Comparison of ENCODE assay signal across 8 cellular contexts in the genomic region with DNA sequence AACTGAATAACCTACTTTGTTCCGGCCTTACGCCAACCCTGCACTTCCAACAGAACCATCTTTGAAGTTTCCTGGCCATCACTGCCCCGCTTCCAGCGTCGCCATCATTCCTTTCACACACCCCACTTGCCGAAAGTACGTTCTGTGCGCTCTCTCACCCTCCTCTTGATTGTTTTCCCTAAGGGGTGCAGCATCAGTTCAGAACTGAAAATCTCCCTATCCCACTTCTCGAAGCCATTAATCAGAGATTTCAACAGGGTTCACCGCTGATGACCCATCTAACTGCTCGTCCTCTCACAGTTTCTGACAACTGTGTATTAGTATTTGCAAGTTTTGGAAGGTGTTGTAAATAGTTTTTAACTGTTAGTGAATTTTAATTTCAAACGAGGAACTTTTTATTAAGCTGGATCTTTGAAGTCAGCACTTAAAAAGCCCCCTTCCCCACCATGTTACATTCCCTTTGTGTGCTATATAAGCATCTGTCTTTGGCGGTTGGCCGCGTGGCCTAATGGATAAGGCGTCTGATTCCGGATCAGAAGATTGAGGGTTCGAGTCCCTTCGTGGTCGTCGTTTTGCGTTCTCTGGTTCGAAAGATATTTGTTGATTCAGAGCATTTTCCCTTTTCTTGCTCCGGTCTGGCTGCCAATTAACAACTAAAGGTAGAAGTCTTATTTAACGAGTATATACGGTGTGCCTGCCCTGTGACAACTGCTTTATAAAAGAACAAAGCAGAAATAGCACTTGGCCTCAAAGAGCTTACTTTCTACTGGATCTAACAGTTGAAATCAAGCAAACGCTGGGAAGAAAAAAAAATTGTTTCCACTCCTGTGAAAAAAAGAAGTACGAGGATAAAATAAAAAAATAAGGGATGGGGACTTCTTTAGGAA. TPM values are rescaled to one million over a fixed set of nuclear protein-coding genes. Genes with fewer than 3 reads are reported as not detected.
DNase-seq lines count a peak whose midpoint lies in the region; ATAC-seq and TF ChIP-seq lines count a peak whose summit lies in the region.

No MANE protein-coding gene starts in this region.

- POLR2A ChIA-PET in A673 (lab: Charles Lee; ENCODE audit: low non-redundant PET), result no interaction called here

- H3K4me1 Mint-ChIP-seq in activated CD8-positive, alpha-beta memory T cell treated with anti-CD3 and anti-CD28 coated beads, Interleukin-2, amount 10 ng/mL, durations not matched to agents 7 days and 5 days, result peaks cover 41% of the 10 kb centered on the region

- intact Hi-C loops in A673 (cut with micrococcal nuclease; ENCODE audit: unreplicated experiment), result loop anchor here (2.0 to 5.0 kb wide), 2 partner anchors 16 to 44 kb away; no protein-coding TSS in a partner anchor

- H3K27ac Mint-ChIP-seq in activated CD8-positive, alpha-beta memory T cell treated with anti-CD3 and anti-CD28 coated beads, Interleukin-2, amount 10 ng/mL, durations not matched to agents 7 days and 5 days, result peak overlapping the region; percentile 25

- CTCF ChIA-PET in A673 (lab: Charles Lee), result no interaction called here
- CTCF ChIA-PET in activated CD8-positive, alpha-beta memory T cell treated with anti-CD3 and anti-CD28 coated beads, Interleukin-2, amount 10 ng/mL, durations not matched to agents 7 days and 5 days (lab: Charles Lee), result interaction anchor here (1.2 to 2.7 kb wide), 3 partner anchors 13 to 43 kb away, joined by 4 to 7 read pairs (median 4); no protein-coding TSS in a partner anchor

- no peak for TF ChIP-seq CTCF in A673 (conservative IDR thresholded peaks at IDR 0.05; ENCODE audit: low read depth, low read length)
- TF ChIP-seq CTCF in GM20000 (IDR thresholded peaks at IDR 0.05; ENCODE audit: extremely low read depth, missing control alignments), result no peak
- no peak for TF ChIP-seq CTCF in epithelial cell of proximal tubule (conservative IDR thresholded peaks at IDR 0.05; ENCODE audit: low read depth, low read length)

- peaks cover 2% of the 10 kb centered on the region for H3K9me3 Mint-ChIP-seq in activated CD8-positive, alpha-beta memory T cell treated with anti-CD3 and anti-CD28 coated beads, Interleukin-2, amount 10 ng/mL, durations not matched to agents 7 days and 5 days (ENCODE audit: low read depth)

- peak overlapping the region; percentile 70 for H3K27ac ChIP-seq in A673 (ENCODE audit: low read depth, low read length, poor library complexity, severe bottlenecking)

- DNase-seq in A673 (ENCODE audit: low spot score), result peak; percentile 88
- peak; percentile 70 for DNase-seq in GM20000 (ENCODE audit: low spot score)
- peak; percentile 68 for DNase-seq in NCI-H774 (lab: John Stamatoyannopoulos, UW)
- peak; percentile 73 for DNase-seq in activated CD8-positive, alpha-beta memory T cell treated with anti-CD3 and anti-CD28 coated beads, Interleukin-2, amount 10 ng/mL, durations not matched to agents 7 days and 5 days
- DNase-seq in epithelial cell of proximal tubule (ENCODE audit: low read depth), result no peak
- peak; percentile 56 for DNase-seq in middle frontal gyrus (ENCODE audit: extremely low spot score, low spot score)
- DNase-seq in stimulated activated CD8-positive, alpha-beta memory T cell treated with anti-CD3 and anti-CD28 coated beads, Interleukin-4, amount 100 ng/mL, for 48 hours, result peak; percentile 89

- peaks cover 4% of the 10 kb centered on the region for H3K9me3 ChIP-seq in A673 (ENCODE audit: low read depth, low read length, poor library complexity, severe bottlenecking)

- BruUV-seq in A673 (replicated peaks; lab: Mats Ljungman, UMichigan), result no TSS peak

- H3K36me3 ChIP-seq in A673 (ENCODE audit: insufficient read depth, low read length, poor library complexity, severe bottlenecking), result no peaks in the 10 kb centered on the region

- peaks cover 8% of the 10 kb centered on the region for H3K36me3 Mint-ChIP-seq in activated CD8-positive, alpha-beta memory T cell treated with anti-CD3 and anti-CD28 coated beads, Interleukin-2, amount 10 ng/mL, durations not matched to agents 7 days and 5 days

- H3K4me3 ChIP-seq in A673 (ENCODE audit: low read depth, low read length, poor library complexity, severe bottlenecking) (peak overlapping the region; percentile 66), epithelial cell of proximal tubule (ENCODE audit: low read depth, low read length) (peak overlapping the region; percentile 55)

- no peaks in the 10 kb centered on the region for H3K4me1 ChIP-seq in A673 (ENCODE audit: insufficient read depth, low read length, poor library complexity, severe bottlenecking)

- H3K27me3 Mint-ChIP-seq in activated CD8-positive, alpha-beta memory T cell treated with anti-CD3 and anti-CD28 coated beads, Interleukin-2, amount 10 ng/mL, durations not matched to agents 7 days and 5 days, result peaks cover 34% of the 10 kb centered on the region

- ATAC-seq in activated CD8-positive, alpha-beta memory T cell treated with anti-CD3 and anti-CD28 coated beads, Interleukin-2, amount 10 ng/mL, durations not matched to agents 7 days and 5 days, result no peak
- no peak for ATAC-seq in GM21423 (IDR thresholded peaks at IDR 0.05; ENCODE audit: unreplicated experiment)

- H3K4me3 Mint-ChIP-seq in activated CD8-positive, alpha-beta memory T cell treated with anti-CD3 and anti-CD28 coated beads, Interleukin-2, amount 10 ng/mL, durations not matched to agents 7 days and 5 days, result peak overlapping the region; percentile 68

- no peaks in the 10 kb centered on the region for H3K27me3 ChIP-seq in A673 (replicated peaks; ENCODE audit: insufficient read depth, low read depth, low read length, poor library complexity)

RNA-seq across cellular contexts. Expression of a gene that starts 42.6 kb away (rescaled TPM):
- total RNA-seq in A673 (2021) (70.5 and 81.1 TPM in 2 replicates), epithelial cell of proximal tubule (76.0 and 80.5 TPM in 2 replicates)
- total RNA-seq in activated CD8-positive, alpha-beta memory T cell treated with anti-CD3 and anti-CD28 coated beads, Interleukin-2, amount 10 ng/mL, durations not matched to agents 7 days and 5 days, result 10 to 100 TPM; 52.5 to 62.9 TPM
